In the genomic region with DNA sequence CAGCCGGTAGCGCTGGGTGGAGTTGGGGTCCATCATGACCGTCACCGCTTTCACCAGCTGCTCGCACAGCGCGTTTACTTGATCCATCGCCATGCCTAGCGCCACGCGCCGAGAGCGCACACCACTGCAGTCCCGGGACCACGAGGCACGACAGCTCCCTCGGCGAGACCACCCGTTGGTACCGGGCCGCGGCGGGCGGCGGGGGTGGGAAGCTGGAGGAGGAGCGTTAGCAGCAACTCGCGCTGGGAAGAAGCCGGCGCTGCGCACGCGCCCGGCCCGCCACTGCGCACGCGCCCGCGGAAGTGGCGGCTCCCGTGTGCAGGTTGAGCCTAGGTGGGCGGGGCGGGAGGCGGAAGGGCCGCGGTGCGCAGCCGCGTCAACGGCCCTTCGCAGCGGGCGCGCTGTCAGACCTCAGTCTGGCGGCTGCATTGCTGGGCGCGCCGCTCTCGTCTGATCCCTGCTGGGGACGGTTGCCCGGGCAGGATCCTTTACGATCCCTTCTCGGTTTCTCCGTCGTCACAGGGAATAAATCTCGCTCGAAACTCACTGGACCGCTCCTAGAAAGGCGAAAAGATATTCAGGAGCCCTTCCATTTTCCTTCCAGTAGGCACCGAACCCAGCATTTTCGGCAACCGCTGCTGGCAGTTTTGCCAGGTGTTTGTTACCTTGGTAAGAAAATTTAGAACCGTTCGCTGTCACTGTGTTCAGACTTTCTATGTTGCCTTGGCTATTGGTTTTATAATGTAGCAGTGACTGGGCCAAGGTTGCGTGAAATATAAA, we compare ENCODE assay signal across 8 cellular contexts. TPM values are rescaled to one million over a fixed set of nuclear protein-coding genes. Genes with fewer than 3 reads are reported as not detected.
A peak's percentile ranks its signal among the peaks of the same experiment; 100 is the strongest.
DNase-seq lines count a peak whose midpoint lies in the region; ATAC-seq and TF ChIP-seq lines count a peak whose summit lies in the region.

TSS of gene POLH (plus strand) at position 414 of the 780 bp plus-strand sequence. CDS start 6,135 bp downstream, outside the sequence.
TSS of gene XPO5 (minus strand) at position 267 of the 780 bp plus-strand sequence. CDS start at position 93, 174 bp downstream.

- peak within 1 kb of the TSS; percentile 100 for H3K4me3 ChIP-seq in kidney epithelial cell (ENCODE audit: low read depth, low read length)

- H3K36me3 ChIP-seq in kidney epithelial cell (ENCODE audit: control insufficient read depth, insufficient read depth, low read length), result peaks cover 1% of the 10 kb centered on the region

- TF ChIP-seq CTCF in chondrocyte (IDR thresholded peaks at IDR 0.05) (peak; percentile 60), kidney epithelial cell (IDR thresholded peaks at IDR 0.05; ENCODE audit: insufficient read depth, low read length, poor library complexity, severe bottlenecking) (no peak)

- peak; percentile 82 for ATAC-seq in HG03439 (IDR thresholded peaks at IDR 0.05; ENCODE audit: unreplicated experiment)

- H3K27me3 ChIP-seq in kidney epithelial cell (ENCODE audit: control insufficient read depth, insufficient read depth, low read length), result no peaks in the 10 kb centered on the region

- peak within 1 kb of the TSS; percentile 91 for H3K27ac Mint-ChIP-seq in chondrocyte (ENCODE audit: unreplicated experiment)

- no peaks in the 10 kb centered on the region for H3K27me3 Mint-ChIP-seq in chondrocyte (ENCODE audit: low read depth)

- H3K4me3 Mint-ChIP-seq in chondrocyte (ENCODE audit: unreplicated experiment), result peak within 1 kb of the TSS; percentile 99

- H3K36me3 Mint-ChIP-seq in chondrocyte (ENCODE audit: low read depth), result peaks cover 7% of the 10 kb centered on the region

- no peaks in the 10 kb centered on the region for H3K9me3 Mint-ChIP-seq in chondrocyte (ENCODE audit: low read depth)

- peak; percentile 94 for DNase-seq in Ammon's horn (ENCODE audit: low spot score)
- peak; percentile 95 for DNase-seq in GM19238 (ENCODE audit: insufficient read length, low spot score)
- DNase-seq in NCI-H510A treated with DMSO at 0.1 percent for 48 hours (lab: John Stamatoyannopoulos, UW), result peak; percentile 98
- peak; percentile 85 to 88 for DNase-seq in activated CD4-positive, alpha-beta T cell treated with anti-CD3 and anti-CD28 coated beads for 24 hours (ENCODE audit: low read depth in 2 of 2)
- peak; percentile 95 for DNase-seq in chondrocyte (ENCODE audit: low spot score)
- peak; percentile 56 for DNase-seq in kidney epithelial cell (ENCODE audit: low read depth)
- peak; percentile 94 for DNase-seq in stimulated activated CD4-positive, alpha-beta T cell treated with anti-CD3 and anti-CD28 coated beads, Interleukin-15, amount 100 ng/mL, for 24 hours

- peaks cover 37% of the 10 kb centered on the region for H3K4me1 Mint-ChIP-seq in chondrocyte (ENCODE audit: low read depth)

RNA-seq across cellular contexts. Expression of gene POLH, which starts in this region (rescaled TPM):
- 21.2 to 28.4 TPM (median 25.8 TPM) in 3 replicates for total RNA-seq in chondrocyte
- 14.0 and 17.3 TPM in 2 replicates for total RNA-seq in kidney epithelial cell

RNA-seq across cellular contexts. Expression of gene XPO5, which starts in this region (rescaled TPM):
- total RNA-seq in chondrocyte, result 32.4 to 42.7 TPM (median 38.7 TPM) in 3 replicates
- 53.3 and 54.8 TPM in 2 replicates for total RNA-seq in kidney epithelial cell

Comparison
In these comparisons a context has a peak if more than half of its experiments do, and no peak if none do; other contexts are left out.
1. Peak in every context shown above with its lines: DNase-seq, ATAC-seq and H3K4me3 ChIP-seq.